In the genomic region with DNA sequence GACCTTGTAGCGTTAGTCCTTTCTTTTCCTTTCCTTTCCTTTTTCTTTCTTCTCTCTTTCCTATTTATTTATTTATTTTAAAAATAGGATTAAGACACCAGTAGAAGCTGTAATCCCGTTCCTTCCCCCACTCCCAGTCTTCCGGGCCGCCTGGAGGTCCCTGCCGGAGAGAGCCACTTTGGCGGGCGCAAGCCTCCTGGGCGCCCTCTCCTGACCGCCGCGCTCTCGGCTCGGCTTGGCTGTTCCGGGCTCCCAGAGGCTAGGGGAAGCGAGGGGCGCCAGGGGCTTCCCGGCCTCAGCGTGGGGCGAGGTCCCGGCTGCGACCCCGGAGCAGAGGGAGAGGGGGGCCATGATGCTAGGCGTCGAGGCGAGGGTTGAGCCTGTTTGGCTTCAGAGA, we compare ENCODE assay signal across 8 cellular contexts. TPM values are rescaled to one million over a fixed set of nuclear protein-coding genes. Genes with fewer than 3 reads are reported as not detected.
A peak's percentile ranks its signal among the peaks of the same experiment; 100 is the strongest.
DNase-seq lines count a peak whose midpoint lies in the region; ATAC-seq and TF ChIP-seq lines count a peak whose summit lies in the region.
"Had no signal": no experiment of that assay in that cellular context is flagged by ENCODE, and none has a peak within 500 bp of the region (broad histone marks: within the 10 kb centered on the region; RNA-seq: fewer than 3 reads in every experiment).

No MANE protein-coding gene starts in this region.

- ATAC-seq in GM19035 (IDR thresholded peaks at IDR 0.05; ENCODE audit: unreplicated experiment) (no peak), HG03354 (IDR thresholded peaks at IDR 0.05; ENCODE audit: poor library complexity, severe bottlenecking, unreplicated experiment) (no peak)
- ATAC-seq: activated CD8-positive, alpha-beta T cell treated with anti-CD3 and anti-CD28 coated beads for 36 hours had no signal

- no peaks in the 10 kb centered on the region for H3K9me3 Mint-ChIP-seq in mesothelial cell of epicardium
- H3K9me3 Mint-ChIP-seq: activated CD8-positive, alpha-beta T cell treated with anti-CD3 and anti-CD28 coated beads for 36 hours had no signal

- H3K27ac Mint-ChIP-seq in mesothelial cell of epicardium = peak overlapping the region; percentile 98
- H3K27ac Mint-ChIP-seq: activated CD8-positive, alpha-beta T cell treated with anti-CD3 and anti-CD28 coated beads for 36 hours had no signal

- no peak for TF ChIP-seq EP300 in transverse colon (IDR thresholded peaks at IDR 0.05; ENCODE audit: low read depth)

- peaks cover 31% of the 10 kb centered on the region for H3K36me3 Mint-ChIP-seq in mesothelial cell of epicardium

- in situ Hi-C loops in transverse colon (cut with MboI; ENCODE audit: low pct_ligation_motif_present in 1 of 4, low pct_unique_long_range_greater_than_20kb in 1 of 4, low sequenced_read_pairs in 3 of 4) = loop anchor here in 3 of 4 donors (25.0 kb wide), 5 partner anchors 242 to 1592 kb away; no protein-coding TSS in a partner anchor

- peak overlapping the region; percentile 88 for H3K4me3 Mint-ChIP-seq in mesothelial cell of epicardium
- H3K4me3 Mint-ChIP-seq: activated CD8-positive, alpha-beta T cell treated with anti-CD3 and anti-CD28 coated beads for 36 hours had no signal

- intact Hi-C loops in transverse colon (cut with DNase I; ENCODE audit: low total_unique reads) = no loop called here

- DNase-seq in Peyer's patch (no peak), fibroblast of gingiva (ENCODE audit: low read depth) (peak; percentile 25), mesothelial cell of epicardium (ENCODE audit: low spot score in 2 of 2, unreplicated experiment in 2 of 2) (no peak), transverse colon (no peak), SW 1271 (lab: John Stamatoyannopoulos, UW) (no peak)
- DNase-seq: activated CD8-positive, alpha-beta T cell treated with anti-CD3 and anti-CD28 coated beads for 36 hours had no signal

- no peaks in the 10 kb centered on the region for H3K9me3 ChIP-seq in Peyer's patch
- H3K9me3 ChIP-seq in transverse colon = no peaks in the 10 kb centered on the region

- H3K4me1 Mint-ChIP-seq in mesothelial cell of epicardium = peaks cover 75% of the 10 kb centered on the region

- WGBS in transverse colon (ENCODE audit: low coverage in 1 of 2), 2 donors = 61 to 68% methylated on average over 10 to 20 of the region's 25 CpGs

- TF ChIP-seq CTCF in Peyer's patch (IDR thresholded peaks at IDR 0.05) (no peak), mesothelial cell of epicardium (IDR thresholded peaks at IDR 0.05; ENCODE audit: unreplicated experiment) (no peak), transverse colon (IDR thresholded peaks at IDR 0.05) (peak in 1 of 5 experiments; percentile 9)

- H3K27me3 ChIP-seq in Peyer's patch (no peaks in the 10 kb centered on the region), transverse colon (peaks cover 32% of the 10 kb centered on the region)

- H3K36me3 ChIP-seq in Peyer's patch (no peaks in the 10 kb centered on the region), transverse colon (no peaks in the 10 kb centered on the region)

- no peaks in the 10 kb centered on the region for H3K27me3 Mint-ChIP-seq in mesothelial cell of epicardium (ENCODE audit: low read depth)

- H3K4me1 ChIP-seq in Peyer's patch (no peaks in the 10 kb centered on the region), transverse colon (no peaks in the 10 kb centered on the region)

- TF ChIP-seq POLR2A in Peyer's patch (IDR thresholded peaks at IDR 0.05) = no peak
- TF ChIP-seq POLR2A in transverse colon (IDR thresholded peaks at IDR 0.05) = no peak

- H3K4me3 ChIP-seq in Peyer's patch (peak overlapping the region; percentile 19 to 60 (median 25)), transverse colon (peak overlapping the region; percentile 27 to 73 (median 30))

- peak overlapping the region; percentile 62 to 94 (median 72) for H3K27ac ChIP-seq in Peyer's patch
- peak overlapping the region; percentile 91 to 96 (median 93) for H3K27ac ChIP-seq in transverse colon

RNA-seq across cellular contexts. Expression of a gene that starts 10.9 kb away (rescaled TPM):
- total RNA-seq in Peyer's patch (10 to 100 TPM in 3 of 4 donors, 1 to 10 TPM in 1; 7.2 to 64.4 (median 16.3) TPM), mesothelial cell of epicardium (305 to 324 TPM (median 317 TPM) in 3 replicates), transverse colon (100 to 1,000 TPM in 1 of 4 donors, 10 to 100 TPM in 3; 25.9 to 129 (median 28.8) TPM)
- total RNA-seq: activated CD8-positive, alpha-beta T cell treated with anti-CD3 and anti-CD28 coated beads for 36 hours had no signal
